Comparison of ENCODE assay signal across 8 cellular contexts in the genomic region with DNA sequence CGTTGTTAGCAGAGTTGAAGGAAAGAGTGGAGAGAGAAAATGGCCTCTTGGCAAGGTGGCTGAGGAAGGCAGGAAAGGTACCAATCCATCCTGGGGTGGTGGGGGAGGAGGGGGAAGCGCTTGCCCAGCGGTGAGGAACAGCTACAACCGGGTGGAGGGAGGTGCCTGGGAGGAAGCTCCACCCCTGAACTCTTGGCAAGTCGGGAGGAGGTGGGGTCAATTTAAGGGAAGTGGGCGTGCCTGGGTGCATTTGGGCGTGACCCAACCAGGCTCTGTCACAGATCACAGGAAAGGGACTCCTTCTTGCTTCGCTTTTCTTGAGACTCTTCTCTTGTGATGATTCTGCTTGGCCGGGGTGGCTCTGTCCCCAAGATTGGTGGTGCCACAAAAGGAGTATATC. TPM values are rescaled to one million over a fixed set of nuclear protein-coding genes. Genes with fewer than 3 reads are reported as not detected.
DNase-seq lines count a peak whose midpoint lies in the region; ATAC-seq and TF ChIP-seq lines count a peak whose summit lies in the region.

No MANE protein-coding gene starts in this region.

- CTCF ChIA-PET in CD4-positive, alpha-beta T cell (lab: Charles Lee), result interaction anchor here (0.7 kb wide), 1 partner anchor 99 kb away, joined by 3 read pairs; no protein-coding TSS in a partner anchor

- H3K36me3 ChIP-seq in vagina, result peaks cover 0 to 11% of the 10 kb centered on the region in 2 donors

- peaks cover 40% of the 10 kb centered on the region for H3K36me3 Mint-ChIP-seq in CD4-positive, alpha-beta T cell (ENCODE audit: low read depth)

- H3K4me1 Mint-ChIP-seq in CD4-positive, alpha-beta T cell (ENCODE audit: low read depth), result peaks cover 17% of the 10 kb centered on the region

- H3K27me3 Mint-ChIP-seq in CD4-positive, alpha-beta T cell, result no peaks in the 10 kb centered on the region

- ATAC-seq in CD4-positive, alpha-beta T cell (ENCODE audit: poor library complexity), result peak; percentile 100
- peak; percentile 99 for ATAC-seq in GM19395 (IDR thresholded peaks at IDR 0.05; ENCODE audit: unreplicated experiment)
- peak; percentile 100 for ATAC-seq in HG03354 (IDR thresholded peaks at IDR 0.05; ENCODE audit: poor library complexity, severe bottlenecking, unreplicated experiment)

- no peaks in the 10 kb centered on the region for H3K27me3 ChIP-seq in CD4-positive, alpha-beta T cell (ENCODE audit: control insufficient read depth, insufficient read depth, low read length)
- no peaks in the 10 kb centered on the region for H3K27me3 ChIP-seq in vagina

- intact Hi-C loops in CD4-positive, alpha-beta T cell (cut with DNase I, micrococcal nuclease), result loop anchor here (1.0 to 10.0 kb wide), 3 partner anchors 39 to 419 kb away; no protein-coding TSS in a partner anchor
- intact Hi-C loops in head of caudate nucleus (cut with DNase I), result no loop called here
- intact Hi-C loops in vagina (cut with DNase I), result no loop called here

- no peaks in the 10 kb centered on the region for H3K4me1 ChIP-seq in vagina

- no peak overlapping the region for H3K4me3 ChIP-seq in vagina

- H3K4me3 Mint-ChIP-seq in CD4-positive, alpha-beta T cell, result no peak overlapping the region

- no peaks in the 10 kb centered on the region for H3K9me3 ChIP-seq in CD4-positive, alpha-beta T cell (ENCODE audit: control insufficient read depth, low read length)
- H3K9me3 ChIP-seq in vagina, result no peaks in the 10 kb centered on the region

- H3K27ac Mint-ChIP-seq in CD4-positive, alpha-beta T cell, result peak overlapping the region; percentile 24

- no peak for TF ChIP-seq POLR2A in vagina (IDR thresholded peaks at IDR 0.05)

- no peak overlapping the region for H3K27ac ChIP-seq in CD4-positive, alpha-beta T cell (ENCODE audit: low read depth, low read length)
- no peak overlapping the region for H3K27ac ChIP-seq in vagina

- no peak for TF ChIP-seq CTCF in CD4-positive, alpha-beta T cell (IDR thresholded peaks at IDR 0.05)
- TF ChIP-seq CTCF in vagina (IDR thresholded peaks at IDR 0.05), result no peak

- POLR2A ChIA-PET in CD4-positive, alpha-beta T cell (lab: Charles Lee), result interaction anchor here (0.6 kb wide), 1 partner anchor 96 kb away, joined by 3 read pairs; no protein-coding TSS in a partner anchor

- H3K9me3 Mint-ChIP-seq in CD4-positive, alpha-beta T cell, result no peaks in the 10 kb centered on the region

- DNase-seq in CD4-positive, alpha-beta T cell, result peak; percentile 57 to 82 (median 76)
- peak; percentile 17 for DNase-seq in SIG-M5 (lab: John Stamatoyannopoulos, UW)
- DNase-seq in activated effector memory CD4-positive, alpha-beta T cell treated with anti-CD3 and anti-CD28 coated beads, Interleukin-2, amount 50 U/mL, for 16 hours, result peak; percentile 91
- DNase-seq in head of caudate nucleus, result peak in 33 of 42 donors; percentile 6 to 62 (median 28)
- peak; percentile 43 to 57 for DNase-seq in stimulated activated CD4-positive, alpha-beta T cell treated with anti-CD3 and anti-CD28 coated beads, Interleukin-12 subunit alpha, Interleukin-12 subunit beta, amount 100 ng/mL, for 24 hours (ENCODE audit: low read depth in 2 of 2)
- no peak for DNase-seq in vagina (ENCODE audit: extremely low spot score in 2 of 2)

RNA-seq across cellular contexts. Expression of a gene that starts 41.7 kb away (rescaled TPM):
- 1 to 10 TPM; 3.4 to 3.5 TPM for total RNA-seq in CD4-positive, alpha-beta T cell
- 6.1 TPM for total RNA-seq in vagina

Comparison
In these comparisons a context has a peak if more than half of its experiments do, and no peak if none do; other contexts are left out.
1. DNase-seq: peak in CD4-positive, alpha-beta T cell (10 of 10), SIG-M5 (single experiment), activated effector memory CD4-positive, alpha-beta T cell treated with anti-CD3 and anti-CD28 coated beads, Interleukin-2, amount 50 U/mL, for 16 hours (single experiment), head of caudate nucleus (33 of 42) and stimulated activated CD4-positive, alpha-beta T cell treated with anti-CD3 and anti-CD28 coated beads, Interleukin-12 subunit alpha, Interleukin-12 subunit beta, amount 100 ng/mL, for 24 hours (2 of 2); none in vagina (0 of 2).
2. intact Hi-C loops: an anchor here in CD4-positive, alpha-beta T cell (1.0 to 10.0 kb wide); none called in head of caudate nucleus and vagina.
3. Peak in every context shown above with its lines, with median percentiles within 50 percentile points of each other: ATAC-seq.